In the genomic region with DNA sequence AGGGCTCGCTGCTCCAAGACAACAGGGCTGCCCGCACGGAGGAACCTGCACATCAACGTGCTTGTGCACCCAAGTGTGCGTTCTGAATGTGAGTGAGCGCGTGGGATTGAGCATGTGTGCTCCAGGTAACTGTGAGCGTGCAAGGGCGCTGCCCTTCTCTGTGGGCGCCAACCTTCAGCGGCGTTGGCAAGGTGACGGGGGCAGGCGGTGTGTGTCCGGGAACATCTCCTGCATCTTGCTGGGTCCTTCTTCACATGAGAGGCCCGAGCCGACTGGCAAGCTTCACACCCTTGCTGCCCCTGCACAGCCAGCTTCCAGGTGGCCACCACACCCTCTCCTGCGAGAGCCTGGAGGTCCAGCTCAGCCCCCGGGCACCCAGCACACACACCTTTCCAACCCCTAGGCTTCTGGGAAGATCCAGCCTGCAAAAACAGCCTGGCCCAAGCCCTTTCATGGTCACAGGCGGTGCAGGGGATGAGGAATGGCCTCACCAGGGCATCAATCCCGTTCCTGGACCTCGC, we compare ENCODE assay signal across 25 cellular contexts.
DNase-seq lines count a peak whose midpoint lies in the region; ATAC-seq, FAIRE-seq and TF ChIP-seq lines count a peak whose summit lies in the region.
"Had no signal": no experiment of that assay in that cellular context is flagged by ENCODE, and none has a peak within 500 bp of the region (broad histone marks: within the 10 kb centered on the region; RNA-seq: fewer than 3 reads in every experiment).

No MANE protein-coding gene starts in this region.

- FAIRE-seq in HepG2 (lab: Jason Lieb, UNC), result no peak

- no peak overlapping the region for H3K4me3 Mint-ChIP-seq in activated T-cell treated with anti-CD3 and anti-CD28 coated beads, Interleukin-2, amount 50 U/mL, for 24 hours
- H3K4me3 Mint-ChIP-seq: brain had no signal

- no peak for TF ChIP-seq POLR2A in HepG2 (IDR thresholded peaks at IDR 0.05; ENCODE audit: insufficient read depth in 1 of 2, low read depth in 2 of 2, low read length in 2 of 2)

- TF ChIP-seq CTCF in RWPE2 (IDR thresholded peaks at IDR 0.05; ENCODE audit: poor library complexity, severe bottlenecking) (no peak), HepG2 (CRISPR knock-in tag; IDR thresholded peaks at IDR 0.05) (no peak), tibial artery (IDR thresholded peaks at IDR 0.05) (no peak)

- H3K4me3 ChIP-seq in RWPE2 (ENCODE audit: severe bottlenecking) (no peak overlapping the region), HepG2 (replicated peaks in 1 of 3; ENCODE audit: insufficient read depth in 1 of 3, low read depth in 2 of 3, low read length in 3 of 3) (no peak overlapping the region), tibial artery (no peak overlapping the region)
- H3K4me3 ChIP-seq: hepatocyte, PC-9, transverse colon had no signal

- DNase-seq in activated T-cell treated with anti-CD3 and anti-CD28 coated beads, Interleukin-2, amount 50 U/mL, for 1 hour, result peak; percentile 10
- no peak for DNase-seq in activated T-cell treated with anti-CD3 and anti-CD28 coated beads, Interleukin-2, amount 50 U/mL, for 24 hours
- DNase-seq in RWPE2 (ENCODE audit: low spot score) (peak; percentile 40), HepG2 (ENCODE audit: low spot score) (no peak), tibial artery (peak; percentile 16 to 63), ACHN (no peak), RKO (ENCODE audit: low spot score) (no peak)
- DNase-seq: activated CD4-positive, alpha-beta T cell treated with anti-CD3 and anti-CD28 coated beads for 4 hours; activated gamma-delta T cell treated with Interleukin-2 at 50 U/mL for 16 hours; Calu3; DMS79; foreskin melanocyte; GDM1; IMR-90; NCI-H1417 treated with DMSO at 0.1 percent for 48 hours; NCI-H2081 treated with DMSO at 0.1 percent for 48 hours; NCI-H226; PC-9; SHP77 treated with DMSO at 0.1 percent for 48 hours; stimulated activated CD4-positive, alpha-beta T cell treated with anti-CD3 and anti-CD28 coated beads, Interleukin-15, amount 100 ng/mL, for 24 hours; stimulated activated CD4-positive, alpha-beta T cell treated with anti-CD3 and anti-CD28 coated beads, Interleukin-4, amount 100 ng/mL, for 4 hours; transverse colon had no signal

- H3K4me2 ChIP-seq in HepG2 (ENCODE audit: low read depth, low read length), result no peak overlapping the region
- H3K4me2 ChIP-seq: hepatocyte, PC-9 had no signal

- H3K27me3 ChIP-seq in RWPE2 (ENCODE audit: insufficient read depth, poor library complexity, severe bottlenecking) (no peaks in the 10 kb centered on the region), HepG2 (ENCODE audit: control insufficient read depth in 1 of 2, insufficient read depth in 2 of 2, low read length in 2 of 2) (no peaks in the 10 kb centered on the region), tibial artery (no peaks in the 10 kb centered on the region)
- H3K27me3 ChIP-seq: hepatocyte, transverse colon had no signal

- H3K27ac Mint-ChIP-seq in activated T-cell treated with anti-CD3 and anti-CD28 coated beads, Interleukin-2, amount 50 U/mL, for 24 hours, result no peak overlapping the region

- H4K20me1 ChIP-seq in HepG2 (ENCODE audit: insufficient read depth, low read length), result no peaks in the 10 kb centered on the region

- CTCF ChIA-PET in HepG2 (lab: Yijun Ruan, JAX; ENCODE audit: low intra/inter-chr PET ratio, low total read pairs), result no interaction called here

- H3K79me2 ChIP-seq in HepG2 (ENCODE audit: insufficient read depth, low read length), result no peaks in the 10 kb centered on the region
- H3K79me2 ChIP-seq: hepatocyte had no signal

- in situ Hi-C loops in HepG2 (cut with HindIII; ENCODE audit: extremely low pct_ligation_motif_present, low pct_unique_long_range_greater_than_20kb) (no loop called here), ACHN (cut with HindIII; ENCODE audit: low pct_ligation_motif_present, low pct_unique_long_range_greater_than_20kb, low sequenced_read_pairs) (no loop called here)

- H3K9me3 ChIP-seq in RWPE2 (ENCODE audit: severe bottlenecking) (no peaks in the 10 kb centered on the region), HepG2 (ENCODE audit: low read length) (no peaks in the 10 kb centered on the region), tibial artery (peaks cover 0 to 12% (median 0%) of the 10 kb centered on the region in 3 donors)
- H3K9me3 ChIP-seq: transverse colon had no signal

- WGBS in HepG2 (ENCODE audit: low lambda C conversion rate), result 95% methylated on average over 17 of the region's 22 CpGs

- H3K36me3 ChIP-seq in RWPE2 (ENCODE audit: low read depth) (no peaks in the 10 kb centered on the region), HepG2 (replicated peaks in 1 of 2; ENCODE audit: control insufficient read depth in 1 of 2, insufficient read depth in 2 of 2, low read length in 2 of 2) (peaks cover 6 to 24% of the 10 kb centered on the region in 2 experiments; a peak in 3 of 5 replicates), tibial artery (peaks cover 8 to 70% (median 69%) of the 10 kb centered on the region in 3 donors)

- H3K27ac ChIP-seq in RWPE2 (ENCODE audit: poor library complexity, severe bottlenecking), result no peak overlapping the region
- no peak overlapping the region for H3K27ac ChIP-seq in HepG2 (ENCODE audit: extremely low read length, insufficient read depth, low read length)
- H3K27ac ChIP-seq in tibial artery, result no peak overlapping the region
- H3K27ac ChIP-seq: hepatocyte, PC-9, transverse colon had no signal

- H2AFZ ChIP-seq in HepG2 (ENCODE audit: low read length), result no peak overlapping the region
- H2AFZ ChIP-seq: hepatocyte, PC-9 had no signal

- intact Hi-C loops in HepG2 (cut with micrococcal nuclease; ENCODE audit: unreplicated experiment) (no loop called here), tibial artery (cut with DNase I; ENCODE audit: low total_unique reads) (no loop called here)

- H3K9me3 Mint-ChIP-seq in activated T-cell treated with anti-CD3 and anti-CD28 coated beads, Interleukin-2, amount 50 U/mL, for 24 hours, result peaks cover 17% of the 10 kb centered on the region

- peaks cover 87% of the 10 kb centered on the region for H3K36me3 Mint-ChIP-seq in activated T-cell treated with anti-CD3 and anti-CD28 coated beads, Interleukin-2, amount 50 U/mL, for 24 hours (ENCODE audit: low read depth)

- no peak for TF ChIP-seq RAD21 in HepG2 (CRISPR knock-in tag; IDR thresholded peaks at IDR 0.05)

- POLR2A ChIA-PET in HepG2 (lab: Yijun Ruan, JAX), result no interaction called here

- TF ChIP-seq EP300 in HepG2 (IDR thresholded peaks at IDR 0.05; ENCODE audit: low read depth in 2 of 2, low read length in 2 of 2) (no peak), HepG2 (CRISPR knock-in tag; IDR thresholded peaks at IDR 0.05; ENCODE audit: borderline replicate concordance) (no peak)

- no peaks in the 10 kb centered on the region for H3K27me3 Mint-ChIP-seq in activated T-cell treated with anti-CD3 and anti-CD28 coated beads, Interleukin-2, amount 50 U/mL, for 24 hours

- no peaks in the 10 kb centered on the region for H3K4me1 ChIP-seq in RWPE2 (ENCODE audit: insufficient read depth, poor library complexity, severe bottlenecking)
- peaks cover 24% of the 10 kb centered on the region for H3K4me1 ChIP-seq in HepG2 (ENCODE audit: insufficient read depth, low read length)
- H3K4me1 ChIP-seq in tibial artery, result no peaks in the 10 kb centered on the region
- H3K4me1 ChIP-seq: transverse colon had no signal

- no peak for ATAC-seq in RWPE2 (ENCODE audit: low read depth)
- ATAC-seq in HepG2, result no peak
- no peak for ATAC-seq in HG02588 (IDR thresholded peaks at IDR 0.05; ENCODE audit: unreplicated experiment)

- no TSS peak for BruUV-seq in HepG2 (replicated peaks; lab: Mats Ljungman, UMichigan)

- no peak overlapping the region for H3K9ac ChIP-seq in HepG2 (ENCODE audit: insufficient read depth, low read depth, low read length)

- H3K4me1 Mint-ChIP-seq in activated T-cell treated with anti-CD3 and anti-CD28 coated beads, Interleukin-2, amount 50 U/mL, for 24 hours (ENCODE audit: low read depth), result peaks cover 6% of the 10 kb centered on the region

TF ChIP-seq in HepG2, 621 proteins besides CTCF, POLR2A, EP300 and RAD21:
- TF ChIP-seq, protein P1, sequence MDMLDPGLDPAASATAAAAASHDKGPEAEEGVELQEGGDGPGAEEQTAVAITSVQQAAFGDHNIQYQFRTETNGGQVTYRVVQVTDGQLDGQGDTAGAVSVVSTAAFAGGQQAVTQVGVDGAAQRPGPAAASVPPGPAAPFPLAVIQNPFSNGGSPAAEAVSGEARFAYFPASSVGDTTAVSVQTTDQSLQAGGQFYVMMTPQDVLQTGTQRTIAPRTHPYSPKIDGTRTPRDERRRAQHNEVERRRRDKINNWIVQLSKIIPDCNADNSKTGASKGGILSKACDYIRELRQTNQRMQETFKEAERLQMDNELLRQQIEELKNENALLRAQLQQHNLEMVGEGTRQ (IDR thresholded peaks at IDR 0.05; ENCODE audit: low read depth, low read length), result no peak
- TF ChIP-seq, protein P1 (CRISPR knock-in tag; IDR thresholded peaks at IDR 0.05; ENCODE audit: borderline replicate concordance), result no peak
- TF ChIP-seq AGO2 (optimal IDR thresholded peaks at IDR 0.05; ENCODE audit: low read depth, low read length) (peak; percentile 24), ZNF33A (CRISPR knock-in tag; IDR thresholded peaks at IDR 0.05; ENCODE audit: borderline replicate concordance) (no peak)

Comparison
In these comparisons a context has a peak if more than half of its experiments do, and no peak if none do; other contexts are left out.
1. DNase-seq: peak in activated T-cell treated with anti-CD3 and anti-CD28 coated beads, Interleukin-2, amount 50 U/mL, for 1 hour (single experiment), RWPE2 (single experiment) and tibial artery (2 of 2); none in activated T-cell treated with anti-CD3 and anti-CD28 coated beads, Interleukin-2, amount 50 U/mL, for 24 hours (single experiment), HepG2 (single experiment), ACHN (single experiment) and RKO (single experiment).